ENCODE assay signal across 1 cellular context in genomic region chr3:46987485-46988401, GRCh38.
TF ChIP-seq lines count a peak whose summit lies in the region.

No MANE protein-coding gene starts in this region.

TF ChIP-seq in GM12878, 131 proteins besides CTCF, POLR2A, EP300 and RAD21 (continued from another document and continues in another):
- TF ChIP-seq, protein P1, sequence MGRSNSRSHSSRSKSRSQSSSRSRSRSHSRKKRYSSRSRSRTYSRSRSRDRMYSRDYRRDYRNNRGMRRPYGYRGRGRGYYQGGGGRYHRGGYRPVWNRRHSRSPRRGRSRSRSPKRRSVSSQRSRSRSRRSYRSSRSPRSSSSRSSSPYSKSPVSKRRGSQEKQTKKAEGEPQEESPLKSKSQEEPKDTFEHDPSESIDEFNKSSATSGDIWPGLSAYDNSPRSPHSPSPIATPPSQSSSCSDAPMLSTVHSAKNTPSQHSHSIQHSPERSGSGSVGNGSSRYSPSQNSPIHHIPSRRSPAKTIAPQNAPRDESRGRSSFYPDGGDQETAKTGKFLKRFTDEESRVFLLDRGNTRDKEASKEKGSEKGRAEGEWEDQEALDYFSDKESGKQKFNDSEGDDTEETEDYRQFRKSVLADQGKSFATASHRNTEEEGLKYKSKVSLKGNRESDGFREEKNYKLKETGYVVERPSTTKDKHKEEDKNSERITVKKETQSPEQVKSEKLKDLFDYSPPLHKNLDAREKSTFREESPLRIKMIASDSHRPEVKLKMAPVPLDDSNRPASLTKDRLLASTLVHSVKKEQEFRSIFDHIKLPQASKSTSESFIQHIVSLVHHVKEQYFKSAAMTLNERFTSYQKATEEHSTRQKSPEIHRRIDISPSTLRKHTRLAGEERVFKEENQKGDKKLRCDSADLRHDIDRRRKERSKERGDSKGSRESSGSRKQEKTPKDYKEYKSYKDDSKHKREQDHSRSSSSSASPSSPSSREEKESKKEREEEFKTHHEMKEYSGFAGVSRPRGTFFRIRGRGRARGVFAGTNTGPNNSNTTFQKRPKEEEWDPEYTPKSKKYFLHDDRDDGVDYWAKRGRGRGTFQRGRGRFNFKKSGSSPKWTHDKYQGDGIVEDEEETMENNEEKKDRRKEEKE (IDR thresholded peaks at IDR 0.05): no peak
- no peak for TF ChIP-seq POLR2AphosphoS2 (IDR thresholded peaks at IDR 0.05; ENCODE audit: low read depth, low read length)
- no peak for TF ChIP-seq FOS (IDR thresholded peaks at IDR 0.05; ENCODE audit: borderline replicate concordance, extremely low read depth, insufficient read length)
- no peak for TF ChIP-seq ZBTB11 (CRISPR knock-in tag; IDR thresholded peaks at IDR 0.05)
- TF ChIP-seq ZSCAN29 (IDR thresholded peaks at IDR 0.05): no peak
- no peak for TF ChIP-seq NFYA (IDR thresholded peaks at IDR 0.05; ENCODE audit: borderline replicate concordance, low read depth, low read length)
- no peak for TF ChIP-seq ZBTB4 (CRISPR knock-in tag; IDR thresholded peaks at IDR 0.05)
- TF ChIP-seq SIX5 (IDR thresholded peaks at IDR 0.05; ENCODE audit: low read depth, low read length, severe bottlenecking): no peak
- no peak for TF ChIP-seq BRCA1 (IDR thresholded peaks at IDR 0.05; ENCODE audit: low read depth, low read length)
- TF ChIP-seq, protein P2, sequence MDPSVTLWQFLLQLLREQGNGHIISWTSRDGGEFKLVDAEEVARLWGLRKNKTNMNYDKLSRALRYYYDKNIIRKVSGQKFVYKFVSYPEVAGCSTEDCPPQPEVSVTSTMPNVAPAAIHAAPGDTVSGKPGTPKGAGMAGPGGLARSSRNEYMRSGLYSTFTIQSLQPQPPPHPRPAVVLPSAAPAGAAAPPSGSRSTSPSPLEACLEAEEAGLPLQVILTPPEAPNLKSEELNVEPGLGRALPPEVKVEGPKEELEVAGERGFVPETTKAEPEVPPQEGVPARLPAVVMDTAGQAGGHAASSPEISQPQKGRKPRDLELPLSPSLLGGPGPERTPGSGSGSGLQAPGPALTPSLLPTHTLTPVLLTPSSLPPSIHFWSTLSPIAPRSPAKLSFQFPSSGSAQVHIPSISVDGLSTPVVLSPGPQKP (IDR thresholded peaks at IDR 0.05; ENCODE audit: low read depth, low read length): no peak
- TF ChIP-seq, protein P3, sequence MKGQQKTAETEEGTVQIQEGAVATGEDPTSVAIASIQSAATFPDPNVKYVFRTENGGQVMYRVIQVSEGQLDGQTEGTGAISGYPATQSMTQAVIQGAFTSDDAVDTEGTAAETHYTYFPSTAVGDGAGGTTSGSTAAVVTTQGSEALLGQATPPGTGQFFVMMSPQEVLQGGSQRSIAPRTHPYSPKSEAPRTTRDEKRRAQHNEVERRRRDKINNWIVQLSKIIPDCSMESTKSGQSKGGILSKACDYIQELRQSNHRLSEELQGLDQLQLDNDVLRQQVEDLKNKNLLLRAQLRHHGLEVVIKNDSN (IDR thresholded peaks at IDR 0.05; ENCODE audit: borderline replicate concordance, extremely low read length, insufficient read depth, low read depth, low read length): no peak
- no peak for TF ChIP-seq SKIL (IDR thresholded peaks at IDR 0.05; ENCODE audit: low read depth, poor library complexity, severe bottlenecking)
- peak; percentile 66 for TF ChIP-seq SP1 (IDR thresholded peaks at IDR 0.05; ENCODE audit: low read depth, low read length)
- no peak for TF ChIP-seq ZNF384 (IDR thresholded peaks at IDR 0.05; ENCODE audit: borderline replicate concordance, low read depth, low read length)
- TF ChIP-seq SMC3 (IDR thresholded peaks at IDR 0.05; ENCODE audit: borderline replicate concordance, low read length): no peak
- TF ChIP-seq SMARCA5 (IDR thresholded peaks at IDR 0.05): no peak
- peak; percentile 86 for TF ChIP-seq NBN (IDR thresholded peaks at IDR 0.05)
- TF ChIP-seq ETV6 (conservative IDR thresholded peaks at IDR 0.05 in 1 of 2, IDR thresholded peaks at IDR 0.05 in 1 of 2; ENCODE audit: borderline replicate concordance in 1 of 2, low read depth in 1 of 2): peak in 1 of 2 experiments; percentile 95; a peak in 2 of 4 replicates
- TF ChIP-seq, protein P4, sequence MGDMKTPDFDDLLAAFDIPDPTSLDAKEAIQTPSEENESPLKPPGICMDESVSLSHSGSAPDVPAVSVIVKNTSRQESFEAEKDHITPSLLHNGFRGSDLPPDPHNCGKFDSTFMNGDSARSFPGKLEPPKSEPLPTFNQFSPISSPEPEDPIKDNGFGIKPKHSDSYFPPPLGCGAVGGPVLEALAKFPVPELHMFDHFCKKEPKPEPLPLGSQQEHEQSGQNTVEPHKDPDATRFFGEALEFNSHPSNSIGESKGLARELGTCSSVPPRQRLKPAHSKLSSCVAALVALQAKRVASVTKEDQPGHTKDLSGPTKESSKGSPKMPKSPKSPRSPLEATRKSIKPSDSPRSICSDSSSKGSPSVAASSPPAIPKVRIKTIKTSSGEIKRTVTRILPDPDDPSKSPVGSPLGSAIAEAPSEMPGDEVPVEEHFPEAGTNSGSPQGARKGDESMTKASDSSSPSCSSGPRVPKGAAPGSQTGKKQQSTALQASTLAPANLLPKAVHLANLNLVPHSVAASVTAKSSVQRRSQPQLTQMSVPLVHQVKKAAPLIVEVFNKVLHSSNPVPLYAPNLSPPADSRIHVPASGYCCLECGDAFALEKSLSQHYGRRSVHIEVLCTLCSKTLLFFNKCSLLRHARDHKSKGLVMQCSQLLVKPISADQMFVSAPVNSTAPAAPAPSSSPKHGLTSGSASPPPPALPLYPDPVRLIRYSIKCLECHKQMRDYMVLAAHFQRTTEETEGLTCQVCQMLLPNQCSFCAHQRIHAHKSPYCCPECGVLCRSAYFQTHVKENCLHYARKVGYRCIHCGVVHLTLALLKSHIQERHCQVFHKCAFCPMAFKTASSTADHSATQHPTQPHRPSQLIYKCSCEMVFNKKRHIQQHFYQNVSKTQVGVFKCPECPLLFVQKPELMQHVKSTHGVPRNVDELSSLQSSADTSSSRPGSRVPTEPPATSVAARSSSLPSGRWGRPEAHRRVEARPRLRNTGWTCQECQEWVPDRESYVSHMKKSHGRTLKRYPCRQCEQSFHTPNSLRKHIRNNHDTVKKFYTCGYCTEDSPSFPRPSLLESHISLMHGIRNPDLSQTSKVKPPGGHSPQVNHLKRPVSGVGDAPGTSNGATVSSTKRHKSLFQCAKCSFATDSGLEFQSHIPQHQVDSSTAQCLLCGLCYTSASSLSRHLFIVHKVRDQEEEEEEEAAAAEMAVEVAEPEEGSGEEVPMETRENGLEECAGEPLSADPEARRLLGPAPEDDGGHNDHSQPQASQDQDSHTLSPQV (IDR thresholded peaks at IDR 0.05): no peak; the same call in 1 of the 2 replicates
- no peak for TF ChIP-seq RELA (IDR thresholded peaks at IDR 0.05; ENCODE audit: borderline replicate concordance, partially characterized antibody)
- TF ChIP-seq SREBF2 (IDR thresholded peaks at IDR 0.05; ENCODE audit: low read length): no peak
- TF ChIP-seq NFIC (IDR thresholded peaks at IDR 0.05; ENCODE audit: low read depth, low read length): no peak; the same call in 1 of the 2 replicates
- no peak for TF ChIP-seq JUNB (IDR thresholded peaks at IDR 0.05)
- TF ChIP-seq ATF7 (IDR thresholded peaks at IDR 0.05; ENCODE audit: low read depth): peak; percentile 57; the same call in 1 of the 2 replicates
- TF ChIP-seq EED (IDR thresholded peaks at IDR 0.05; ENCODE audit: low read depth): peak; percentile 93
- peak; percentile 55; the same call in 1 of the 2 replicates for TF ChIP-seq RB1 (IDR thresholded peaks at IDR 0.05; ENCODE audit: borderline replicate concordance)
- 0 out of 2 replicates have a peak, but pooled peaks have one; percentile 26 for TF ChIP-seq BCL11A (IDR thresholded peaks at IDR 0.05; ENCODE audit: low read depth, low read length)
- TF ChIP-seq PML (IDR thresholded peaks at IDR 0.05; ENCODE audit: low read length): no peak
- no peak for TF ChIP-seq HCFC1 (IDR thresholded peaks at IDR 0.05; ENCODE audit: low read length)
- no peak for TF ChIP-seq RCOR1 (conservative IDR thresholded peaks at IDR 0.05; ENCODE audit: low read depth, low read length)
- peak; percentile 84; the same call in 1 of the 2 replicates for TF ChIP-seq MLLT1 (IDR thresholded peaks at IDR 0.05)
- peak; percentile 59; the same call in 1 of the 2 replicates for TF ChIP-seq CREB1 (IDR thresholded peaks at IDR 0.05; ENCODE audit: low read depth)
- peak; percentile 96 for TF ChIP-seq HDGF (IDR thresholded peaks at IDR 0.05)
- TF ChIP-seq YBX1 (IDR thresholded peaks at IDR 0.05): no peak
- no peak for TF ChIP-seq SMAD5 (IDR thresholded peaks at IDR 0.05; ENCODE audit: low read depth)
- TF ChIP-seq ATF2 (IDR thresholded peaks at IDR 0.05; ENCODE audit: low read length): no peak
